8 cellular contexts compared by ENCODE assay signal in genomic region chr21:42781150-42781980, GRCh38.
DNase-seq lines count a peak whose midpoint lies in the region; ATAC-seq lines count a peak whose summit lies in the region.

No MANE protein-coding gene starts in this region.

- H3K27ac Mint-ChIP-seq in activated CD4-positive, alpha-beta T cell treated with anti-CD3 and anti-CD28 coated beads for 36 hours: no peak overlapping the region

- peaks cover 43% of the 10 kb centered on the region for H3K4me1 Mint-ChIP-seq in activated CD4-positive, alpha-beta T cell treated with anti-CD3 and anti-CD28 coated beads for 36 hours

- intact Hi-C loops in activated CD4-positive, alpha-beta T cell treated with anti-CD3 and anti-CD28 coated beads for 36 hours (cut with DNase I, micrococcal nuclease): loop anchor here in 1 of 2 experiments (5.0 kb wide), 1 partner anchor 99 kb away; no protein-coding TSS in a partner anchor

- H3K4me3 Mint-ChIP-seq in activated CD4-positive, alpha-beta T cell treated with anti-CD3 and anti-CD28 coated beads for 36 hours: no peak overlapping the region

- CTCF ChIA-PET in activated CD4-positive, alpha-beta T cell treated with anti-CD3 and anti-CD28 coated beads for 36 hours (lab: Charles Lee): interaction anchor here (0.6 to 0.9 kb wide), 2 partner anchors 36 to 190 kb away, joined by 3 read pairs; no protein-coding TSS in a partner anchor

- POLR2A ChIA-PET in activated CD4-positive, alpha-beta T cell treated with anti-CD3 and anti-CD28 coated beads for 36 hours (lab: Charles Lee): no interaction called here

- H3K36me3 Mint-ChIP-seq in activated CD4-positive, alpha-beta T cell treated with anti-CD3 and anti-CD28 coated beads for 36 hours (ENCODE audit: low read depth): no peaks in the 10 kb centered on the region

- ATAC-seq in activated CD4-positive, alpha-beta T cell treated with anti-CD3 and anti-CD28 coated beads for 36 hours: no peak
- ATAC-seq in stimulated activated naive CD8-positive, alpha-beta T cell treated with anti-CD3 and anti-CD28 coated beads, Interleukin-15, Interleukin-2, amounts not matched to agents 100 U/mL and 50 U/mL, for 24 hours: no peak
- ATAC-seq in HG03196 (IDR thresholded peaks at IDR 0.05; ENCODE audit: unreplicated experiment): no peak

- DNase-seq in activated CD4-positive, alpha-beta T cell treated with anti-CD3 and anti-CD28 coated beads for 36 hours: peak; percentile 32
- no peak for DNase-seq in activated CD4-positive, alpha-beta T cell treated with anti-CD3 and anti-CD28 coated beads for 48 hours
- DNase-seq in SW480 (ENCODE audit: low spot score) (peak; percentile 76), iPS-NIHi11 (ENCODE audit: low spot score) (peak; percentile 67), globus pallidus (ENCODE audit: low spot score) (no peak)
- DNase-seq in stimulated activated naive CD8-positive, alpha-beta T cell treated with anti-CD3 and anti-CD28 coated beads, Interleukin-15, Interleukin-2, amounts not matched to agents 100 U/mL and 50 U/mL, for 24 hours: peak; percentile 13
- DNase-seq in stimulated activated CD4-positive, alpha-beta T cell treated with anti-CD3 and anti-CD28 coated beads, Interleukin-2, amount 100 ng/mL, for 24 hours: no peak

- H3K9me3 Mint-ChIP-seq in activated CD4-positive, alpha-beta T cell treated with anti-CD3 and anti-CD28 coated beads for 36 hours (ENCODE audit: low read depth): no peaks in the 10 kb centered on the region

- peaks cover 4% of the 10 kb centered on the region for H3K27me3 Mint-ChIP-seq in activated CD4-positive, alpha-beta T cell treated with anti-CD3 and anti-CD28 coated beads for 36 hours

Comparison
In these comparisons a context has a peak if more than half of its experiments do, and no peak if none do; other contexts are left out.
1. DNase-seq: peak in activated CD4-positive, alpha-beta T cell treated with anti-CD3 and anti-CD28 coated beads for 36 hours (single experiment), SW480 (single experiment), iPS-NIHi11 (single experiment) and stimulated activated naive CD8-positive, alpha-beta T cell treated with anti-CD3 and anti-CD28 coated beads, Interleukin-15, Interleukin-2, amounts not matched to agents 100 U/mL and 50 U/mL, for 24 hours (single experiment); none in activated CD4-positive, alpha-beta T cell treated with anti-CD3 and anti-CD28 coated beads for 48 hours (single experiment), globus pallidus (single experiment) and stimulated activated CD4-positive, alpha-beta T cell treated with anti-CD3 and anti-CD28 coated beads, Interleukin-2, amount 100 ng/mL, for 24 hours (0 of 2).